Comparison of ENCODE assay signal across 1 cellular context in the genomic region with DNA sequence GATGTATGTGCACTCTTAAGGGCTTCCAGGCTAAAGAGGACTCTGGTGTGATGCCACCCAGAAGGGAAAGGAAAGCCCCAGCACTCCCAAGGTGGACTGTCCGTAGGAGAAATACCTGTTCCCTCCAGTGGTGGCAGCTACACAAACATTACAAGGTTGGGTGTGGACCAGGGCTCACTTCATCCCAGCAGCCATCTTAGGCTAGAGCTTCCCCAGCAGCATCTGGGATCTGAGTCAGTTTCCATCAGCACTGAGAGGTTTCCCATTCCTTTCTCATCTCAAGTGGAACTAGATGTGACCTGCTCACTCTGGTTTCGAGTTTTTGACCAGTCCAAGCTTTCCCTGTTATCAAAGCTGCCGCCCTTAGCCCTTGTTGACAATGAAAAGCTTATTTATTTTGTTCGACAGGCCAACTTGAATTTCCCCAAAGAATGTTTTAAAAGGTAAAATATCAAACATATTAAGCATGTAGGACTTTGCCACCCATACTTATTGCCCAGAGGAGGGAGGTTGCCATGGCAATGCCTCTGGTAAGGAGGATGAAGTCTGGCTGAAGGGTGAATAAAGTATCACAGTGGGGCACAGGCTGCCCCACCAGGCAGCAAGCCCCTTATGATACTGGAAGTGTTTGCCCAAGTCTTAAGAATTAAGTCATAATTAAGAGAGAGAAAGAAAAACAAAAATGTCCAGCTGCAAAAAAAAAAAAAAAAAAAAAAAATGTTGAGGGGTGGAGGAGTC.
A peak's percentile ranks its signal among the peaks of the same experiment; 100 is the strongest.
TF ChIP-seq lines count a peak whose summit lies in the region.

No MANE protein-coding gene starts in this region.

TF ChIP-seq in GM23338, 12 proteins besides CTCF, POLR2A, EP300 and RAD21:
- TF ChIP-seq ZNF462 (CRISPR knock-in tag; IDR thresholded peaks at IDR 0.05) = 0 out of 2 replicates have a peak, but pooled peaks have one; percentile 3
- TF ChIP-seq EZH2 (IDR thresholded peaks at IDR 0.05; ENCODE audit: low read depth, unreplicated experiment) = no peak
- TF ChIP-seq CREB1 (CRISPR knock-in tag; IDR thresholded peaks at IDR 0.05; ENCODE audit: low read depth) = no peak
